In the genomic region with DNA sequence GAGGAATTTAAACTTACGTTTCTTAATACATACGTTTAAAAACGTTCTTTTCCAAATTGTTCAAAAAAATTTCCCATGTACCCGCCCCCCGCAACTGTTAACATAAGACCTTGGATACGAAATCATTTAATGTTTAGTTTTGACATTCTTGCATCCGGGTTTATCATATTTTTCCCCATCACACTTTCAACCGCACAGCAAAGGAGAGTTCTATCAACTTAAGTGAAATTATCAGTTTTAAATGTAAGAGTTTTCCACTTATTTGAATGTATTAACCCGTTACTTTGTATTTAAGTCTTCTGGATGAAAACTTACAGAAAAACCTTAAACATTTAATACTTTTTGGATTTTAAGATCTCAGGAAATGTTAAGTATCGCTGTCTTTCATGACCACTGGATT, we compare ENCODE assay signal across 8 cellular contexts. TPM values are rescaled to one million over a fixed set of nuclear protein-coding genes. Genes with fewer than 3 reads are reported as not detected.
DNase-seq lines count a peak whose midpoint lies in the region; ATAC-seq and TF ChIP-seq lines count a peak whose summit lies in the region.

No MANE protein-coding gene starts in this region.

- H3K9me3 ChIP-seq in GM23248 (ENCODE audit: low read depth), result no peaks in the 10 kb centered on the region
- H3K9me3 ChIP-seq in WERI-Rb-1 (ENCODE audit: severe bottlenecking), result no peaks in the 10 kb centered on the region
- H3K9me3 ChIP-seq in hepatocyte (ENCODE audit: low read depth), result no peaks in the 10 kb centered on the region
- H3K9me3 ChIP-seq in spleen, result no peaks in the 10 kb centered on the region

- peaks cover 44% of the 10 kb centered on the region for H3K79me2 ChIP-seq in GM23248 (ENCODE audit: insufficient read depth)
- H3K79me2 ChIP-seq in hepatocyte, result peaks cover 42% of the 10 kb centered on the region

- peak overlapping the region; percentile 99 for H3K9ac ChIP-seq in GM23248

- H3K4me3 ChIP-seq in GM23248 (peak overlapping the region; percentile 89), WERI-Rb-1 (ENCODE audit: low read depth, low read length) (peak overlapping the region; percentile 83), hepatocyte (peak overlapping the region; percentile 30), spleen (peak overlapping the region; percentile 62 to 89 (median 80))

- peak overlapping the region; percentile 95 for H3K27ac ChIP-seq in GM23248
- H3K27ac ChIP-seq in WERI-Rb-1, result peak overlapping the region; percentile 95
- H3K27ac ChIP-seq in hepatocyte, result peak overlapping the region; percentile 98
- peak overlapping the region; percentile 96 to 99 (median 98) for H3K27ac ChIP-seq in spleen

- H3K9me2 ChIP-seq in GM23248 (ENCODE audit: insufficient read depth) (no peaks in the 10 kb centered on the region), hepatocyte (replicated peaks; ENCODE audit: insufficient read depth) (no peaks in the 10 kb centered on the region)

- TF ChIP-seq CTCF in WERI-Rb-1 (IDR thresholded peaks at IDR 0.05; ENCODE audit: low read depth, low read length), result no peak
- TF ChIP-seq CTCF in hepatocyte (IDR thresholded peaks at IDR 0.05; ENCODE audit: poor library complexity), result no peak
- no peak for TF ChIP-seq CTCF in spleen (IDR thresholded peaks at IDR 0.05 in 8 of 11, conservative IDR thresholded peaks at IDR 0.05 in 3 of 11)

- 13% methylated on average over 10 of the region's 10 CpGs for WGBS in GM23248 (ENCODE audit: low coverage in 1 of 2, low lambda C conversion rate in 2 of 2, missing lambda C conversion rate in 2 of 2), 2 experiments
- WGBS in hepatocyte (ENCODE audit: low lambda C conversion rate, missing lambda C conversion rate), result 36% methylated on average over 10 of the region's 10 CpGs
- WGBS in spleen, 5 donors, result 25 to 35% (median 30%) methylated on average over 10 of the region's 10 CpGs

- DNase-seq in GM23248, result peak; percentile 40
- no peak for DNase-seq in WERI-Rb-1
- DNase-seq in hepatocyte (ENCODE audit: low spot score), result no peak
- DNase-seq in spleen, result no peak
- no peak for DNase-seq in SHP77 treated with DMSO at 0.1 percent for 48 hours (lab: John Stamatoyannopoulos, UW)
- DNase-seq in Ammon's horn (ENCODE audit: low spot score), result no peak
- DNase-seq in DMS153 treated with DMSO at 0.1 percent for 48 hours (lab: John Stamatoyannopoulos, UW; ENCODE audit: unreplicated experiment), result no peak

- H3K27me3 ChIP-seq in GM23248 (replicated peaks; ENCODE audit: insufficient read depth), result no peaks in the 10 kb centered on the region
- no peaks in the 10 kb centered on the region for H3K27me3 ChIP-seq in WERI-Rb-1 (ENCODE audit: insufficient read depth, low read depth, severe bottlenecking)
- no peaks in the 10 kb centered on the region for H3K27me3 ChIP-seq in hepatocyte
- H3K27me3 ChIP-seq in spleen (replicated peaks in 1 of 7), result no peaks in the 10 kb centered on the region

- H3K4me1 ChIP-seq in GM23248 (ENCODE audit: insufficient read depth) (peaks cover 26% of the 10 kb centered on the region), hepatocyte (ENCODE audit: insufficient read depth) (peaks cover 11% of the 10 kb centered on the region), spleen (peaks cover 22 to 48% (median 43%) of the 10 kb centered on the region in 6 donors)

- H3K36me3 ChIP-seq in GM23248 (ENCODE audit: low read depth) (0 out of 2 replicates have a peak, but pooled peaks cover 5% of the 10 kb centered on the region), WERI-Rb-1 (peaks cover 5% of the 10 kb centered on the region), hepatocyte (replicated peaks; ENCODE audit: insufficient read depth, low read depth) (no peaks in the 10 kb centered on the region), spleen (peaks cover 0 to 42% (median 14%) of the 10 kb centered on the region in 6 donors)

- H2AFZ ChIP-seq in GM23248 (peak overlapping the region; percentile 98), hepatocyte (peak overlapping the region; percentile 87)

- peaks cover 18% of the 10 kb centered on the region for H3F3A ChIP-seq in GM23248 (ENCODE audit: insufficient read depth)

- intact Hi-C loops in spleen (cut with DNase I; ENCODE audit: low total_unique reads), result no loop called here

- no peak for TF ChIP-seq POLR2A in spleen (IDR thresholded peaks at IDR 0.05)

- H4K20me1 ChIP-seq in GM23248 (ENCODE audit: insufficient read depth) (no peaks in the 10 kb centered on the region; the same call in 1 of the 2 replicates), hepatocyte (ENCODE audit: insufficient read depth, poor library complexity, severe bottlenecking) (peaks cover 12% of the 10 kb centered on the region)

- in situ Hi-C loops in GM23248 (cut with MboI), result no loop called here

- no peak for ATAC-seq in GM21423 (IDR thresholded peaks at IDR 0.05; ENCODE audit: unreplicated experiment)

- H3K4me2 ChIP-seq in GM23248 (ENCODE audit: unreplicated experiment) (peak overlapping the region; percentile 92), hepatocyte (peak overlapping the region; percentile 73)

RNA-seq across cellular contexts. Expression of a gene that starts 0.6 kb away (rescaled TPM):
- total RNA-seq in GM23248 (2014; rRNA removed; shearing (Covaris generic)), result 18.0 and 35.0 TPM in 2 replicates
- polyA plus RNA-seq in GM23248 (2016; fragmentation: Nextera tagmentation; extraction: Ambion mirVana) (15.4 and 17.5 TPM in 2 replicates), hepatocyte (6.0 and 7.3 TPM in 2 replicates), spleen (1 to 10 TPM; 5.3 to 6.3 (median 5.3) TPM)
- total RNA-seq in hepatocyte (39.5 and 40.2 TPM in 2 replicates), spleen (10 to 100 TPM; 71.3 to 87.5 (median 82.2) TPM)

Comparison
In these comparisons a context has a peak if more than half of its experiments do, and no peak if none do; other contexts are left out.
1. H3K4me3 ChIP-seq: peak in every context shown above with its lines; median percentile 89 in GM23248; 83 in WERI-Rb-1; 80 in spleen; 30 in hepatocyte.